ENCODE assay signal across 26 cellular contexts in the genomic region with DNA sequence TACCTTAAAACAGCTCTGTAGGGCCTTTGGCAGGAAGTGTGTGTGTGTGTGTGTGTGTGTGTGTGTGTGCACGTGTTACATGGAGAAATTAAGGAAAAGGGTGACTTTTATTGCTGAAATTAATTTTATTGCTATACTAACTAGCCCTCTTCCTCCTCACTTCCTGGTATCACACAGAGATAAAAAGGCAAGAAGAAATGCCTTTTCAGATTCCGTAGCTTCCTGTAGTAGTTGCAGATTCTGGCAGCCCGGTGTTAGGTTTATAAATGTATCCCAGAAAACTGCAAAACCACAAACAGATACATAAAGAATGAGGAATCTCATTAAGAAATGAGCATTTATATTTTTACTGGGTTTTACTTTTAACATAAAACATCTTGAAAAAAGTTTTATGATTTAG.
"Had no signal": no experiment of that assay in that cellular context is flagged by ENCODE, and none has a peak within 500 bp of the region (broad histone marks: within the 10 kb centered on the region; RNA-seq: fewer than 3 reads in every experiment).

No MANE protein-coding gene starts in this region.

- H3K9me3 Mint-ChIP-seq: natural killer cell treated with Interleukin-12 subunit alpha and Interleukin-12 subunit beta and Interleukin-15 and Interleukin-18, amount 100 ng/mL, for 72 hours; stimulated activated effector memory CD8-positive, alpha-beta T cell treated with anti-CD3 and anti-CD28 coated beads, Interleukin-12 subunit alpha, Interleukin-12 subunit beta, amount 100 ng/mL, for 72 hours; stimulated activated naive CD8-positive, alpha-beta T cell treated with anti-CD3 and anti-CD28 coated beads, Interleukin-15, Interleukin-2, amounts not matched to agents 100 ng/mL and 50 ng/mL, for 24 hours had no signal

- H3K27ac ChIP-seq: neutrophil, pancreas, prostate gland, right atrium auricular region, right lobe of liver, sigmoid colon, stomach, thoracic aorta, thyroid gland, tibial nerve, upper lobe of left lung, vagina had no signal

- DNase-seq: naive B cell; naive thymus-derived CD8-positive, alpha-beta T cell; nucleus accumbens; pancreas; retina; right lobe of liver; sigmoid colon; small intestine; stimulated activated CD4-positive, alpha-beta T cell treated with anti-CD3 and anti-CD28 coated beads, Interleukin-15, amount 100 ng/mL, for 24 hours; stimulated activated CD4-positive, alpha-beta T cell treated with anti-CD3 and anti-CD28 coated beads, Interleukin-2, amount 100 ng/mL, for 24 hours; stimulated activated CD4-positive, alpha-beta T cell treated with anti-CD3 and anti-CD28 coated beads, Interleukin-2, amount 100 ng/mL, for 48 hours; stimulated activated CD4-positive, alpha-beta T cell treated with anti-CD3 and anti-CD28 coated beads, Interleukin-4, amount 100 ng/mL, for 24 hours; stimulated activated naive CD4-positive, alpha-beta T cell; stomach; thyroid gland; trophoblast cell; upper lobe of left lung had no signal

- H3K4me1 Mint-ChIP-seq: naive B cell; stimulated activated effector memory CD8-positive, alpha-beta T cell treated with anti-CD3 and anti-CD28 coated beads, Interleukin-12 subunit alpha, Interleukin-12 subunit beta, amount 100 ng/mL, for 72 hours had no signal

- H3K4me3 Mint-ChIP-seq: naive B cell; naive thymus-derived CD8-positive, alpha-beta T cell; natural killer cell treated with Interleukin-12 subunit alpha and Interleukin-12 subunit beta and Interleukin-15 and Interleukin-18, amount 100 ng/mL, for 72 hours; stimulated activated effector memory CD8-positive, alpha-beta T cell treated with anti-CD3 and anti-CD28 coated beads, Interleukin-12 subunit alpha, Interleukin-12 subunit beta, amount 100 ng/mL, for 72 hours; stimulated activated naive CD8-positive, alpha-beta T cell treated with anti-CD3 and anti-CD28 coated beads, Interleukin-15, Interleukin-2, amounts not matched to agents 100 ng/mL and 50 ng/mL, for 24 hours had no signal

- H3K9me3 ChIP-seq: neutrophil, pancreas, prostate gland, right atrium auricular region, right lobe of liver, sigmoid colon, stomach, thoracic aorta, thyroid gland, tibial nerve, upper lobe of left lung, vagina had no signal

- H3K36me3 Mint-ChIP-seq: naive B cell; naive thymus-derived CD8-positive, alpha-beta T cell; natural killer cell treated with Interleukin-12 subunit alpha and Interleukin-12 subunit beta and Interleukin-15 and Interleukin-18, amount 100 ng/mL, for 72 hours; stimulated activated effector memory CD8-positive, alpha-beta T cell treated with anti-CD3 and anti-CD28 coated beads, Interleukin-12 subunit alpha, Interleukin-12 subunit beta, amount 100 ng/mL, for 72 hours had no signal

- H3K36me3 ChIP-seq: neutrophil, pancreas, prostate gland, right atrium auricular region, right lobe of liver, sigmoid colon, stomach, thoracic aorta, thyroid gland, tibial nerve, upper lobe of left lung, vagina had no signal

- H3K4me3 ChIP-seq: pancreas, prostate gland, right atrium auricular region, right lobe of liver, sigmoid colon, stomach, thoracic aorta, thyroid gland, tibial nerve, upper lobe of left lung, vagina had no signal

- H3K4me1 ChIP-seq: pancreas, prostate gland, right atrium auricular region, right lobe of liver, sigmoid colon, stomach, thyroid gland, tibial nerve, upper lobe of left lung, vagina had no signal

- H3K27ac Mint-ChIP-seq: naive thymus-derived CD8-positive, alpha-beta T cell; natural killer cell treated with Interleukin-12 subunit alpha and Interleukin-12 subunit beta and Interleukin-15 and Interleukin-18, amount 100 ng/mL, for 72 hours; stimulated activated effector memory CD8-positive, alpha-beta T cell treated with anti-CD3 and anti-CD28 coated beads, Interleukin-12 subunit alpha, Interleukin-12 subunit beta, amount 100 ng/mL, for 72 hours; stimulated activated naive CD8-positive, alpha-beta T cell treated with anti-CD3 and anti-CD28 coated beads, Interleukin-15, Interleukin-2, amounts not matched to agents 100 ng/mL and 50 ng/mL, for 24 hours had no signal

- H3K27me3 ChIP-seq: neutrophil, pancreas, right atrium auricular region, right lobe of liver, sigmoid colon, stomach, thyroid gland, tibial nerve, upper lobe of left lung, vagina had no signal

- ATAC-seq: naive thymus-derived CD8-positive, alpha-beta T cell; natural killer cell treated with Interleukin-12 subunit alpha and Interleukin-12 subunit beta and Interleukin-15 and Interleukin-18, amount 100 ng/mL, for 72 hours; pancreas; right lobe of liver; stimulated activated effector memory CD8-positive, alpha-beta T cell treated with anti-CD3 and anti-CD28 coated beads, Interleukin-12 subunit alpha, Interleukin-12 subunit beta, amount 100 ng/mL, for 72 hours had no signal
